12 cellular contexts compared by ENCODE assay signal in genomic region chr7:108311446-108312168, GRCh38.
A peak's percentile ranks its signal among the peaks of the same experiment; 100 is the strongest.
DNase-seq lines count a peak whose midpoint lies in the region; ATAC-seq, FAIRE-seq and TF ChIP-seq lines count a peak whose summit lies in the region.
"Had no signal": no experiment of that assay in that cellular context is flagged by ENCODE, and none has a peak within 500 bp of the region (broad histone marks: within the 10 kb centered on the region; RNA-seq: fewer than 3 reads in every experiment).

No MANE protein-coding gene starts in this region.

- no peaks in the 10 kb centered on the region for H3K9me3 Mint-ChIP-seq in activated CD4-positive, alpha-beta T cell treated with anti-CD3 and anti-CD28 coated beads, Interleukin-2, amount 10 ng/mL, durations not matched to agents 24 days and 14 days

- ATAC-seq in GM19372 (IDR thresholded peaks at IDR 0.05; ENCODE audit: low read depth, unreplicated experiment) (peak; percentile 50), HG03439 (IDR thresholded peaks at IDR 0.05; ENCODE audit: unreplicated experiment) (peak; percentile 59)

- no peak overlapping the region for H3K4me3 Mint-ChIP-seq in activated CD4-positive, alpha-beta T cell treated with anti-CD3 and anti-CD28 coated beads, Interleukin-2, amount 10 ng/mL, durations not matched to agents 24 days and 14 days

- TF ChIP-seq CTCF in cardiac fibroblast (IDR thresholded peaks at IDR 0.05; ENCODE audit: low read depth, low read length), result no peak

- DNase-seq in A172 (ENCODE audit: low spot score) (peak; percentile 10), cardiac fibroblast (ENCODE audit: low read depth in 2 of 2) (peak; percentile 71 to 94), frontal cortex (ENCODE audit: low spot score in 2 of 2) (no peak), H54 (ENCODE audit: insufficient read length, low spot score) (no peak), cortex of kidney (lab: John Stamatoyannopoulos, UW) (no peak)
- DNase-seq in activated CD4-positive, alpha-beta T cell treated with anti-CD3 and anti-CD28 coated beads, Interleukin-2, amount 10 ng/mL, durations not matched to agents 24 days and 14 days, result no peak
- DNase-seq: GOT3, NCI-H2171 had no signal

- H3K36me3 Mint-ChIP-seq in activated CD4-positive, alpha-beta T cell treated with anti-CD3 and anti-CD28 coated beads, Interleukin-2, amount 10 ng/mL, durations not matched to agents 24 days and 14 days (ENCODE audit: low read depth), result no peaks in the 10 kb centered on the region

- no peak overlapping the region for H3K4me3 ChIP-seq in cardiac fibroblast (replicated peaks in 1 of 2; ENCODE audit: low read depth in 2 of 2, low read length in 2 of 2)
- H3K4me3 ChIP-seq: lung had no signal

- no peak for TF ChIP-seq POLR2A in H54 (IDR thresholded peaks at IDR 0.05; ENCODE audit: low read depth, low read length)

- H3K27me3 Mint-ChIP-seq in activated CD4-positive, alpha-beta T cell treated with anti-CD3 and anti-CD28 coated beads, Interleukin-2, amount 10 ng/mL, durations not matched to agents 24 days and 14 days, result no peaks in the 10 kb centered on the region

- FAIRE-seq in frontal cortex (lab: Jason Lieb, UNC), result no peak
- FAIRE-seq in H54 (lab: Jason Lieb, UNC), result no peak
- FAIRE-seq: TTC549 had no signal

- intact Hi-C loops in activated CD4-positive, alpha-beta T cell treated with anti-CD3 and anti-CD28 coated beads, Interleukin-2, amount 10 ng/mL, durations not matched to agents 24 days and 14 days (cut with micrococcal nuclease), result no loop called here

- no peak overlapping the region for H3K27ac Mint-ChIP-seq in activated CD4-positive, alpha-beta T cell treated with anti-CD3 and anti-CD28 coated beads, Interleukin-2, amount 10 ng/mL, durations not matched to agents 24 days and 14 days

- peaks cover 2% of the 10 kb centered on the region for H3K4me1 Mint-ChIP-seq in activated CD4-positive, alpha-beta T cell treated with anti-CD3 and anti-CD28 coated beads, Interleukin-2, amount 10 ng/mL, durations not matched to agents 24 days and 14 days

Comparison
In these comparisons a context has a peak if more than half of its experiments do, and no peak if none do; other contexts are left out.
1. DNase-seq: peak in A172 (single experiment) and cardiac fibroblast (2 of 2); none in frontal cortex (0 of 2), H54 (single experiment), cortex of kidney (single experiment) and activated CD4-positive, alpha-beta T cell treated with anti-CD3 and anti-CD28 coated beads, Interleukin-2, amount 10 ng/mL, durations not matched to agents 24 days and 14 days (single experiment).